In the genomic region with DNA sequence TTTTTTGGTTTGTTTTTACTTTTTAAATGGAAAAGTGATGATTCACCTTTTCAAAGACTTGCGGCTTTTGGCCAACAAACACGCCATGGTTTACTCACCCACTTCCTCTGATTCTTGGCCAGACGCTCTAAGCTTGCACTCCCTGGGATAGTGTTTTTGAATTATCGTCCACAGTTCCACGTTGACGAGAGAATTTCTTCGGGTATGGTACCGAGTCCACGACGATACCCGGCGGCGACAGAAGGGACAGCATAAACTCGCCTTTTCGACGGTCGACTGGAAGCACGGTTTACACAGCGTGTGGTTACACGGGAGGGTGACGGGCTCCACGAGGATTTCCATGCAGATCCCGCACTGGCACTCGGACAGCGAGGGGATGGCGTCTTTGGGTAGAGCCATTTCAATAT, we compare ENCODE assay signal across 8 cellular contexts. TPM values are rescaled to one million over a fixed set of nuclear protein-coding genes. Genes with fewer than 3 reads are reported as not detected.
DNase-seq lines count a peak whose midpoint lies in the region; ATAC-seq and TF ChIP-seq lines count a peak whose summit lies in the region.

No MANE protein-coding gene starts in this region.

- H3K4me1 ChIP-seq in neuron (ENCODE audit: insufficient read depth, low read length), result peaks cover 15% of the 10 kb centered on the region

- no peaks in the 10 kb centered on the region for H3K27me3 ChIP-seq in neuron (ENCODE audit: insufficient read depth, low read length)

- peaks cover 9% of the 10 kb centered on the region for H3K9me3 ChIP-seq in neuron (ENCODE audit: low read length)

- POLR2A ChIA-PET in RWPE1 (lab: Yijun Ruan, JAX; ENCODE audit: low non-redundant PET), result no interaction called here

- DNase-seq in GM13977 (ENCODE audit: low spot score) (peak; percentile 43), RWPE1 (ENCODE audit: low spot score) (peak; percentile 76), foreskin melanocyte (peak; percentile 68)
- DNase-seq in activated naive CD4-positive, alpha-beta T cell (lab: John Stamatoyannopoulos, UW), result peak; percentile 6 to 29 (median 8)

- CTCF ChIA-PET in RWPE1 (lab: Yijun Ruan, JAX), result no interaction called here

- peak overlapping the region; percentile 60 for H2AFZ ChIP-seq in neuron (ENCODE audit: low read depth, low read length)

- H3K27ac ChIP-seq in 22Rv1, result peak overlapping the region; percentile 95
- H3K27ac ChIP-seq in RWPE1, result peak overlapping the region; percentile 99
- H3K27ac ChIP-seq in temporal lobe (ENCODE audit: low read depth, low read length), result peak overlapping the region; percentile 72

- TF ChIP-seq CTCF in 22Rv1 (IDR thresholded peaks at IDR 0.05), result no peak
- no peak for TF ChIP-seq CTCF in GM13977 (IDR thresholded peaks at IDR 0.05; ENCODE audit: extremely low read depth, insufficient read depth, missing control alignments)
- TF ChIP-seq CTCF in RWPE1 (conservative IDR thresholded peaks at IDR 0.05; ENCODE audit: low read depth), result no peak

- ATAC-seq in HG03439 (IDR thresholded peaks at IDR 0.05; ENCODE audit: unreplicated experiment), result peak; percentile 6

- H3K36me3 ChIP-seq in neuron (ENCODE audit: insufficient read depth, low read length), result peaks cover 8% of the 10 kb centered on the region

- in situ Hi-C loops in GM13977 (cut with MboI; ENCODE audit: low pct_unique_long_range_greater_than_20kb, low sequenced_read_pairs, unreplicated experiment), result no loop called here

- peak overlapping the region; percentile 83 for H3K4me3 ChIP-seq in neuron (ENCODE audit: low read length)

RNA-seq across cellular contexts. Expression of a gene that starts 0.8 kb away (rescaled TPM):
- total RNA-seq in temporal lobe, result 16.7 TPM

RNA-seq across cellular contexts. Expression of a gene that starts 12.4 kb away (rescaled TPM):
- total RNA-seq in temporal lobe, result not detected

Comparison
In these comparisons a context has a peak if more than half of its experiments do, and no peak if none do; other contexts are left out.
1. Peak in every context shown above with its lines: DNase-seq, ATAC-seq, H3K4me3 ChIP-seq and H3K27ac ChIP-seq.
2. DNase-seq: peak in every context shown above with its lines; median percentile 76 in RWPE1; 68 in foreskin melanocyte; 43 in GM13977; 8 in activated naive CD4-positive, alpha-beta T cell.